12 cellular contexts compared by ENCODE assay signal in the genomic region with DNA sequence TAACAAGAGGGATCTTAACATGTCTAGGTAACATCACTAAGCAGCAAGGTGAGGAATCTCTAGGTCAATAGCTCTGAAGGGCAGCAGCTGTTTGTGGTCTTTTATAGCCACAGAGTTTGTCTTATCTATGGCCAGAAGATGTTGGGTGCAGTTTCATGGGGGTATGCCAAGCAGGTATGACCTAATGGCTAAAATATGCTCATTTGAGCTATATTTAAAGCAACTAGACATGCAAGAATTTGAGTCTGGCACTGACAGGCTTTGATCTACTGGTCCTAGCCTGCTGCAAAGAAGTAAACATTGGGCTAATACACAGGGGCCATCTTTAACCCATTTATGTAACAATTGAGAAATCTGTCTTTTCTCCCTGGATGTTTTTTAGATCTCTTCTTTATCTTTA.
DNase-seq lines count a peak whose midpoint lies in the region; ATAC-seq lines count a peak whose summit lies in the region.
"Had no signal": no experiment of that assay in that cellular context is flagged by ENCODE, and none has a peak within 500 bp of the region (broad histone marks: within the 10 kb centered on the region; RNA-seq: fewer than 3 reads in every experiment).

No MANE protein-coding gene starts in this region.

- peaks cover 3% of the 10 kb centered on the region for H3K27me3 Mint-ChIP-seq in activated T-cell treated with anti-CD3 and anti-CD28 coated beads, Interleukin-2, amount 50 U/mL, for 24 hours

- no peaks in the 10 kb centered on the region for H3K4me1 Mint-ChIP-seq in activated T-cell treated with anti-CD3 and anti-CD28 coated beads, Interleukin-2, amount 50 U/mL, for 24 hours (ENCODE audit: low read depth)

- peak overlapping the region; percentile 5 for H3K27ac ChIP-seq in epithelial cell of prostate

- DNase-seq in ELF-1 (ENCODE audit: low read depth, low spot score) (peak; percentile 75), OCI-M1 (lab: John Stamatoyannopoulos, UW) (peak; percentile 48), epithelial cell of prostate (ENCODE audit: low read depth, low spot score) (no peak), non-pigmented ciliary epithelial cell (ENCODE audit: low read depth) (peak; percentile 89)
- DNase-seq in effector CD8-positive, alpha-beta T cell (lab: John Stamatoyannopoulos, UW), result no peak
- DNase-seq in activated T-cell treated with anti-CD3 and anti-CD28 coated beads, Interleukin-2, amount 50 U/mL, for 24 hours, result no peak
- DNase-seq: activated CD8-positive, alpha-beta T cell treated with anti-CD3 and anti-CD28 coated beads, Interleukin-2, amount 10 ng/mL, durations not matched to agents 7 days and 5 days; caudate nucleus; NCI-H1105 treated with DMSO at 0.1 percent for 48 hours; SIG-M5 had no signal

- H3K9me3 Mint-ChIP-seq in activated T-cell treated with anti-CD3 and anti-CD28 coated beads, Interleukin-2, amount 50 U/mL, for 24 hours, result no peaks in the 10 kb centered on the region

- ATAC-seq in HG02884 (IDR thresholded peaks at IDR 0.05; ENCODE audit: unreplicated experiment) (no peak), GM18907 (IDR thresholded peaks at IDR 0.05; ENCODE audit: unreplicated experiment) (no peak)
- ATAC-seq: activated CD8-positive, alpha-beta T cell treated with anti-CD3 and anti-CD28 coated beads, Interleukin-2, amount 10 ng/mL, durations not matched to agents 7 days and 5 days had no signal

- no peaks in the 10 kb centered on the region for H3K36me3 Mint-ChIP-seq in activated T-cell treated with anti-CD3 and anti-CD28 coated beads, Interleukin-2, amount 50 U/mL, for 24 hours (ENCODE audit: low read depth)

- H3K4me3 Mint-ChIP-seq in activated T-cell treated with anti-CD3 and anti-CD28 coated beads, Interleukin-2, amount 50 U/mL, for 24 hours, result no peak overlapping the region
- H3K4me3 Mint-ChIP-seq: activated CD8-positive, alpha-beta T cell treated with anti-CD3 and anti-CD28 coated beads, Interleukin-2, amount 10 ng/mL, durations not matched to agents 7 days and 5 days had no signal

- H3K27ac Mint-ChIP-seq in activated T-cell treated with anti-CD3 and anti-CD28 coated beads, Interleukin-2, amount 50 U/mL, for 24 hours, result no peak overlapping the region
- H3K27ac Mint-ChIP-seq: activated CD8-positive, alpha-beta T cell treated with anti-CD3 and anti-CD28 coated beads, Interleukin-2, amount 10 ng/mL, durations not matched to agents 7 days and 5 days had no signal

Comparison
In these comparisons a context has a peak if more than half of its experiments do, and no peak if none do; other contexts are left out.
1. DNase-seq: peak in ELF-1 (single experiment), OCI-M1 (single experiment) and non-pigmented ciliary epithelial cell (single experiment); none in epithelial cell of prostate (single experiment), effector CD8-positive, alpha-beta T cell (single experiment) and activated T-cell treated with anti-CD3 and anti-CD28 coated beads, Interleukin-2, amount 50 U/mL, for 24 hours (single experiment).